ENCODE assay signal across 12 cellular contexts in genomic region chr2:203340791-203341487, GRCh38.
A peak's percentile ranks its signal among the peaks of the same experiment; 100 is the strongest.
DNase-seq lines count a peak whose midpoint lies in the region; ATAC-seq and TF ChIP-seq lines count a peak whose summit lies in the region.
"Had no signal": no experiment of that assay in that cellular context is flagged by ENCODE, and none has a peak within 500 bp of the region (broad histone marks: within the 10 kb centered on the region; RNA-seq: fewer than 3 reads in every experiment).

No MANE protein-coding gene starts in this region.

- H3K9ac ChIP-seq in HUES6 (ENCODE audit: low read length): no peak overlapping the region

- ATAC-seq in GM18520 (IDR thresholded peaks at IDR 0.05; ENCODE audit: unreplicated experiment) (no peak), HG03342 (IDR thresholded peaks at IDR 0.05; ENCODE audit: unreplicated experiment) (no peak)
- ATAC-seq: sciatic nerve; stimulated activated naive CD8-positive, alpha-beta T cell treated with anti-CD3 and anti-CD28 coated beads, Interleukin-15, Interleukin-2, amounts not matched to agents 100 U/mL and 50 U/mL, for 24 hours had no signal

- peaks cover 10% of the 10 kb centered on the region for H3K36me3 ChIP-seq in HUES6 (ENCODE audit: control insufficient read depth, insufficient read depth, low read length)

- DNase-seq in 8988T (peak; percentile 24), cardiac fibroblast (ENCODE audit: low read depth in 2 of 2) (peak; percentile 85 to 92), iris pigment epithelial cell (ENCODE audit: low read depth) (peak; percentile 86), NCI-H510A treated with DMSO at 0.1 percent for 48 hours (lab: John Stamatoyannopoulos, UW) (no peak), D341Med (ENCODE audit: low spot score) (no peak)
- DNase-seq: NCI-H1092; stimulated activated naive CD8-positive, alpha-beta T cell treated with anti-CD3 and anti-CD28 coated beads, Interleukin-15, Interleukin-2, amounts not matched to agents 100 U/mL and 50 U/mL, for 24 hours had no signal

- H3K9me3 ChIP-seq in HUES6 (ENCODE audit: control insufficient read depth, insufficient read depth, low read depth, low read length): no peaks in the 10 kb centered on the region

- H3K4me1 ChIP-seq in HUES6 (ENCODE audit: control insufficient read depth, insufficient read depth, low read length): peaks cover 14% of the 10 kb centered on the region

- TF ChIP-seq CTCF in cardiac fibroblast (IDR thresholded peaks at IDR 0.05; ENCODE audit: low read depth, low read length): no peak

- peak overlapping the region; percentile 49; the same call in 1 of the 2 replicates for H3K27ac ChIP-seq in HUES6 (ENCODE audit: low read depth, low read length)
- H3K27ac ChIP-seq: SK-N-MC had no signal

- H3K27me3 ChIP-seq in HUES6 (ENCODE audit: control insufficient read depth, insufficient read depth, low read length): no peaks in the 10 kb centered on the region

- no peak overlapping the region for H3K4me3 ChIP-seq in HUES6 (ENCODE audit: low read depth, low read length)
- H3K4me3 ChIP-seq in cardiac fibroblast (replicated peaks in 1 of 2; ENCODE audit: low read depth in 2 of 2, low read length in 2 of 2): no peak overlapping the region
- H3K4me3 ChIP-seq: SK-N-MC had no signal

Comparison
In these comparisons a context has a peak if more than half of its experiments do, and no peak if none do; other contexts are left out.
1. DNase-seq: peak in 8988T (single experiment), cardiac fibroblast (2 of 2) and iris pigment epithelial cell (single experiment); none in NCI-H510A treated with DMSO at 0.1 percent for 48 hours (single experiment) and D341Med (single experiment).